In genomic region chr7:105652359-105652993, GRCh38 we compare ENCODE assay signal across 8 cellular contexts.
DNase-seq lines count a peak whose midpoint lies in the region; ATAC-seq and TF ChIP-seq lines count a peak whose summit lies in the region.

No MANE protein-coding gene starts in this region.

- H3K9me3 ChIP-seq in lung (ENCODE audit: control insufficient read depth in 2 of 2, insufficient read depth in 1 of 2, low read length in 1 of 2): no peaks in the 10 kb centered on the region

- no peaks in the 10 kb centered on the region for H3K27me3 Mint-ChIP-seq in activated CD4-positive, alpha-beta T cell treated with anti-CD3 and anti-CD28 coated beads, Interleukin-2, amount 10 ng/mL, durations not matched to agents 24 days and 14 days

- no peak overlapping the region for H3K4me3 ChIP-seq in lung

- peak; percentile 57 for TF ChIP-seq CTCF in lung (IDR thresholded peaks at IDR 0.05; ENCODE audit: control extremely low read depth, extremely low read depth)

- no peak overlapping the region for H3K27ac ChIP-seq in lung (ENCODE audit: low read depth in 1 of 2, low read length in 1 of 2)

- peaks cover 2% of the 10 kb centered on the region for H3K36me3 Mint-ChIP-seq in activated CD4-positive, alpha-beta T cell treated with anti-CD3 and anti-CD28 coated beads, Interleukin-2, amount 10 ng/mL, durations not matched to agents 24 days and 14 days (ENCODE audit: low read depth)

- intact Hi-C loops in activated CD4-positive, alpha-beta T cell treated with anti-CD3 and anti-CD28 coated beads, Interleukin-2, amount 10 ng/mL, durations not matched to agents 24 days and 14 days (cut with micrococcal nuclease): loop anchor here (1.0 to 10.0 kb wide), 5 partner anchors 92 to 502 kb away; partner anchors contain the start of gene ATXN7L1

- peak; percentile 91 for DNase-seq in AG08395 (ENCODE audit: low spot score)
- peak; percentile 65 for DNase-seq in NCI-H460 (ENCODE audit: extremely low read depth, low read depth)
- DNase-seq in activated CD4-positive, alpha-beta T cell treated with anti-CD3 and anti-CD28 coated beads, Interleukin-2, amount 10 ng/mL, durations not matched to agents 24 days and 14 days: peak; percentile 89
- peak; percentile 65 for DNase-seq in dedifferentiated amniotic fluid mesenchymal stem cell (ENCODE audit: extremely low spot score)
- peak; percentile 77 for DNase-seq in lung (ENCODE audit: low spot score)
- DNase-seq in stimulated activated CD8-positive, alpha-beta memory T cell treated with anti-CD3 and anti-CD28 coated beads, Interleukin-15, amount 100 ng/mL, for 1 hour (ENCODE audit: low read depth): peak; percentile 35

- H3K27me3 ChIP-seq in lung (ENCODE audit: control insufficient read depth, insufficient read depth): no peaks in the 10 kb centered on the region

- no peak overlapping the region for H3K27ac Mint-ChIP-seq in activated CD4-positive, alpha-beta T cell treated with anti-CD3 and anti-CD28 coated beads, Interleukin-2, amount 10 ng/mL, durations not matched to agents 24 days and 14 days

- ATAC-seq in GM18858 (IDR thresholded peaks at IDR 0.05; ENCODE audit: unreplicated experiment) (peak; percentile 69), HG03280 (IDR thresholded peaks at IDR 0.05; ENCODE audit: unreplicated experiment) (peak; percentile 74), lung (ENCODE audit: insufficient read depth, low FRiP score) (peak; percentile 72)

- H3K36me3 ChIP-seq in lung (ENCODE audit: control insufficient read depth in 2 of 2, insufficient read depth in 2 of 2, low read length in 2 of 2): peaks cover 0 to 9% of the 10 kb centered on the region in 2 donors

- peaks cover 6% of the 10 kb centered on the region for H3K4me1 Mint-ChIP-seq in activated CD4-positive, alpha-beta T cell treated with anti-CD3 and anti-CD28 coated beads, Interleukin-2, amount 10 ng/mL, durations not matched to agents 24 days and 14 days

- H3K4me3 Mint-ChIP-seq in activated CD4-positive, alpha-beta T cell treated with anti-CD3 and anti-CD28 coated beads, Interleukin-2, amount 10 ng/mL, durations not matched to agents 24 days and 14 days: no peak overlapping the region

- H3K9me3 Mint-ChIP-seq in activated CD4-positive, alpha-beta T cell treated with anti-CD3 and anti-CD28 coated beads, Interleukin-2, amount 10 ng/mL, durations not matched to agents 24 days and 14 days: no peaks in the 10 kb centered on the region

- H3K4me1 ChIP-seq in lung (ENCODE audit: control insufficient read depth in 2 of 2, insufficient read depth in 2 of 2, low read length in 2 of 2): peaks cover 7 to 18% of the 10 kb centered on the region in 2 donors

- 50 to 54% methylated on average over 8 of the region's 8 CpGs for WGBS in lung, 2 donors

Comparison
In these comparisons a context has a peak if more than half of its experiments do, and no peak if none do; other contexts are left out.
1. DNase-seq: peak in every context shown above with its lines; median percentile 91 in AG08395; 89 in activated CD4-positive, alpha-beta T cell treated with anti-CD3 and anti-CD28 coated beads, Interleukin-2, amount 10 ng/mL, durations not matched to agents 24 days and 14 days; 77 in lung; 65 in NCI-H460; 65 in dedifferentiated amniotic fluid mesenchymal stem cell; 35 in stimulated activated CD8-positive, alpha-beta memory T cell treated with anti-CD3 and anti-CD28 coated beads, Interleukin-15, amount 100 ng/mL, for 1 hour.